In the genomic region with DNA sequence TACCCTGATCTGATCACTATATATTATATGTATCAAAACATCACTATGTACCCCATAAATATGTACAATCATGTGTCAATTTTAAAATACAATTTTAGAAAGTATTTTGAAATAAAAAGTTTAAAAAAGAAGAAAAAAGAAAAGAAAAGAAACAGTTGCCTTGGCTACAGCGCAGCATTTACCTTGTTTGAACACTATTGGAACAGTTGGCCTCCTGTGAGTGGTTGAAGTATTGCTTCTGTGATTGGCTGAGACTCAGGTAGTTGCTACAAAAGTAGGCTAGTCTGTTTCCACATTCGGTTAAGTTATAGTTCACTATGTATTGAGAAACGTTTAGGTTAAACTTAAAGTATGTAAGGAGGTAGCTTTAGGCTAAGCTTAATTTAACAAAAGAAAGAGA, we compare ENCODE assay signal across 33 cellular contexts. TPM values are rescaled to one million over a fixed set of nuclear protein-coding genes. Genes with fewer than 3 reads are reported as not detected.
"Had no signal": no experiment of that assay in that cellular context is flagged by ENCODE, and none has a peak within 500 bp of the region (broad histone marks: within the 10 kb centered on the region; RNA-seq: fewer than 3 reads in every experiment).

No MANE protein-coding gene starts in this region.

- H3K4me3 ChIP-seq: esophagus squamous epithelium, heart right ventricle, left lung, mucosa of descending colon, pancreas, smooth muscle cell, suprapubic skin, transverse colon, upper lobe of right lung, uterus had no signal

- DNase-seq: effector memory CD8-positive, alpha-beta T cell; erythroblast; esophagus squamous epithelium; foreskin melanocyte; glutamatergic neuron; heart right ventricle; hippocampal formation; left cardiac atrium; left lung; mesenchymal stem cell; mucosa of descending colon; naive B cell; pancreas; stimulated activated CD4-positive, alpha-beta T cell treated with anti-CD3 and anti-CD28 coated beads, Interleukin-12 subunit alpha, Interleukin-12 subunit beta, amount 100 ng/mL, for 4 hours; stimulated activated CD4-positive, alpha-beta T cell treated with anti-CD3 and anti-CD28 coated beads, Interleukin-1b, Interleukin-23, amount 100 ng/mL, for 48 hours; stimulated activated CD4-positive, alpha-beta T cell treated with anti-CD3 and anti-CD28 coated beads, Interleukin-4, amount 100 ng/mL, for 1 hour; stimulated activated CD8-positive, alpha-beta memory T cell treated with anti-CD3 and anti-CD28 coated beads, Interleukin-4, amount 100 ng/mL, for 48 hours; stimulated activated naive CD4-positive, alpha-beta T cell; stimulated activated naive CD8-positive, alpha-beta T cell treated with anti-CD3 and anti-CD28 coated beads, Interleukin-15, amount 100 ng/mL, for 72 hours; transverse colon; upper lobe of right lung; uterus had no signal

- H3K36me3 ChIP-seq: esophagus squamous epithelium, heart right ventricle, left lung, neutrophil, pancreas, suprapubic skin, transverse colon, upper lobe of right lung, uterus had no signal

- H3K27me3 ChIP-seq: left lung, pancreas, suprapubic skin, transverse colon had no signal

- H3K27ac ChIP-seq: esophagus squamous epithelium, heart right ventricle, left lung, neutrophil, pancreas, suprapubic skin, transverse colon, upper lobe of right lung, uterus had no signal

- H3K9me3 ChIP-seq: esophagus squamous epithelium, heart right ventricle, left lung, mucosa of descending colon, neutrophil, pancreas, suprapubic skin, transverse colon, upper lobe of right lung, uterus had no signal

- H3K4me1 ChIP-seq: esophagus squamous epithelium, heart right ventricle, left lung, pancreas, suprapubic skin, transverse colon, upper lobe of right lung, uterus had no signal

- ATAC-seq: effector memory CD8-positive, alpha-beta T cell; heart right ventricle; left cardiac atrium; left lung; mucosa of descending colon; natural killer cell treated with Interleukin-12 subunit alpha and Interleukin-12 subunit beta and Interleukin-15 and Interleukin-18, amount 100 ng/mL, for 72 hours; pancreas; sciatic nerve; stimulated activated naive CD8-positive, alpha-beta T cell treated with anti-CD3 and anti-CD28 coated beads, Interleukin-15, amount 100 ng/mL, for 72 hours; upper lobe of right lung had no signal

- H3K4me2 ChIP-seq: smooth muscle cell had no signal

RNA-seq across cellular contexts. Expression of a gene that starts 48.7 kb away (rescaled TPM):
- total RNA-seq: dermis microvascular lymphatic vessel endothelial cell, kidney epithelial cell, lung microvascular endothelial cell, mesothelial cell of epicardium, neural crest cell, pulmonary artery endothelial cell had no signal
